ENCODE assay signal across 13 cellular contexts in the genomic region with DNA sequence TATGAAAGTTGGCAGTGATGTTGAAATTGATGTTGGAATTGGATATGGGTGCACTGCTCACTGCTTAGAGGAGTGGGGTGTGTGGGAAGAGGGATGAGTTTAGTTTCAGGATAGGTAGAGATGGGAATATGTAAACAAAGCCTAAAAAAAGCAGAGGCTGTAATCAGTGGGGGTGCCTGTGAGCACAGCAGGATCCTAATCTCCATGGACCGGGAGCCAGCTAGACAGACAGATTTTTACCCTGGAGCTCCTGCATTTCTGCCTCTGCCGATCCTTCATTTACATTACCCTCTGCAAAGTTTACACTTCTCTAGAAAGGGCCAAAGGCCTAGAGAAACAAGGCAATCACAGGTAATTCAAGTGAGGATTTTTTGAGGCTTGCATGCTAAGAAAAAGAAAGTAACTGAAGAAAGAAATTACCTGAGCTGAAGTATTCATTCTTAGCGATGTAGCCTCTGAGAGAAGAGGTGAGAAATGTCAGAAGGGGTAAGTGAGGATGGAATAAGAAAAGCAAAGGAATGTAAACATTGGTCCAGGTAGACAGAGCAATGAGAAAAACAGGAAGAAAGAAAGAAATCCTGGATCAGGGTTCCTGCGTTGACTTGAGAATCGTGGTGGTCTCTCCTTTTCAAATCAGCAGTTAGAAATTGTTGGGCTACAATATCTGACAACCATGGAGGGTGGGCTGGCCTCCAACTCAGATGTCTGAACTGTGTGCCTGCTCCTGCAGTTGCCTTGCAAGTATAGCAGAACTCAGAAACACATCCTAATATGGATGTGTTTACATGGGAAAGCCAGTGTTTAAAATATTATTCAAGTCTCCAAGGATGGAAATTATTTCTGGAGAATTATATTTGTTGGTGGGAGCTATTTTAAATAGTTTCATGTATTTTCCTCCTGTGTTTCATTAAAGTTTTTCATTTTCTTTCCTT.
DNase-seq lines count a peak whose midpoint lies in the region; ATAC-seq, FAIRE-seq and TF ChIP-seq lines count a peak whose summit lies in the region.
"Had no signal": no experiment of that assay in that cellular context is flagged by ENCODE, and none has a peak within 500 bp of the region (broad histone marks: within the 10 kb centered on the region; RNA-seq: fewer than 3 reads in every experiment).

No MANE protein-coding gene starts in this region.

- no peaks in the 10 kb centered on the region for H3K79me2 ChIP-seq in GM12878 (ENCODE audit: control insufficient read depth, insufficient read depth, low read length)

- H3K9ac ChIP-seq in GM12878 (ENCODE audit: control insufficient read depth, insufficient read depth, low read length): no peak overlapping the region

- intact Hi-C loops in GM12878 (cut with micrococcal nuclease; ENCODE audit: unreplicated experiment) (no loop called here), transverse colon (cut with DNase I; ENCODE audit: low total_unique reads) (loop anchor here (10.0 kb wide), 1 partner anchor 85 kb away; the partner anchor contains the start of gene CRTC3), Calu3 (cut with micrococcal nuclease; ENCODE audit: unreplicated experiment) (loop anchor here (10.0 kb wide), 1 partner anchor 285 kb away; no protein-coding TSS in a partner anchor)

- POLR2A ChIA-PET in GM12878 (lab: Charles Lee): no interaction called here

- no peaks in the 10 kb centered on the region for H4K20me1 ChIP-seq in GM12878 (ENCODE audit: control insufficient read depth, insufficient read depth)

- no peak for ATAC-seq in activated T-cell treated with anti-CD3 and anti-CD28 coated beads, Interleukin-2, amount 50 U/mL, for 72 hours (replicated peaks in 1 of 2)
- ATAC-seq in GM12878 (no peak), GM21786 (IDR thresholded peaks at IDR 0.05; ENCODE audit: unreplicated experiment) (no peak)
- ATAC-seq: natural killer cell had no signal

- H2AFZ ChIP-seq in GM12878 (ENCODE audit: control insufficient read depth, low read depth, low read length): no peak overlapping the region

- no peak overlapping the region for H3K4me3 Mint-ChIP-seq in activated T-cell treated with anti-CD3 and anti-CD28 coated beads, Interleukin-2, amount 50 U/mL, for 72 hours
- H3K4me3 Mint-ChIP-seq in mesothelial cell of epicardium: no peak overlapping the region
- no peak overlapping the region for H3K4me3 Mint-ChIP-seq in Calu3 (ENCODE audit: low read depth, unreplicated experiment)
- H3K4me3 Mint-ChIP-seq: activated naive CD4-positive, alpha-beta T cell treated with anti-CD3 and anti-CD28 coated beads for 36 hours; dendritic cell treated with granulocyte-macrophage colony-stimulating factor and Interleukin-4, amounts not matched to agents 40 ng/mL and 50 ng/mL, for 4 days; natural killer cell had no signal

- DNase-seq in activated T-cell treated with anti-CD3 and anti-CD28 coated beads, Interleukin-2, amount 50 U/mL, for 72 hours: no peak
- DNase-seq in activated T-cell treated with anti-CD3 and anti-CD28 coated beads for 4 hours (no peak), GM12878 (ENCODE audit: low read depth, low spot score) (no peak), mesothelial cell of epicardium (ENCODE audit: low spot score in 2 of 2, unreplicated experiment in 2 of 2) (no peak), transverse colon (no peak), Calu3 (no peak), NCI-H2107 treated with DMSO at 0.1 percent for 48 hours (lab: John Stamatoyannopoulos, UW; ENCODE audit: unreplicated experiment) (no peak)
- DNase-seq: activated naive CD4-positive, alpha-beta T cell treated with anti-CD3 and anti-CD28 coated beads for 36 hours; head of caudate nucleus; natural killer cell; stimulated activated CD4-positive, alpha-beta T cell treated with anti-CD3 and anti-CD28 coated beads, Interleukin-15, amount 100 ng/mL, for 24 hours had no signal

- CTCF ChIA-PET in GM12878 (lab: Yijun Ruan, JAX): interaction anchor here (1.1 kb wide), 1 partner anchor 37 kb away, joined by 3 read pairs; no protein-coding TSS in a partner anchor
- CTCF ChIA-PET in Calu3 (lab: Charles Lee): no interaction called here

- in situ Hi-C loops in GM12878 (cut with MboI): no loop called here
- in situ Hi-C loops in transverse colon (cut with MboI; ENCODE audit: low pct_ligation_motif_present in 1 of 4, low pct_unique_long_range_greater_than_20kb in 1 of 4, low sequenced_read_pairs in 3 of 4): loop anchor here in 2 of 4 donors (25.0 kb wide), 2 partner anchors 97 to 297 kb away; no protein-coding TSS in a partner anchor

- SMC1A ChIA-PET in GM12878 (lab: Charles Lee; ENCODE audit: uncharacterized antibody, unreplicated experiment): interaction anchor here (1.4 kb wide), 1 partner anchor 53 kb away, joined by 3 read pairs; no protein-coding TSS in a partner anchor

- H3K9me3 Mint-ChIP-seq in activated T-cell treated with anti-CD3 and anti-CD28 coated beads, Interleukin-2, amount 50 U/mL, for 72 hours: no peaks in the 10 kb centered on the region
- H3K9me3 Mint-ChIP-seq in mesothelial cell of epicardium (no peaks in the 10 kb centered on the region), Calu3 (ENCODE audit: low read depth, unreplicated experiment) (no peaks in the 10 kb centered on the region)
- H3K9me3 Mint-ChIP-seq: activated naive CD4-positive, alpha-beta T cell treated with anti-CD3 and anti-CD28 coated beads for 36 hours; dendritic cell treated with granulocyte-macrophage colony-stimulating factor and Interleukin-4, amounts not matched to agents 40 ng/mL and 50 ng/mL, for 4 days; natural killer cell had no signal

- H3K4me2 ChIP-seq in GM12878 (ENCODE audit: control insufficient read depth, insufficient read depth): no peak overlapping the region

- no peak for TF ChIP-seq CTCF in GM12878 (IDR thresholded peaks at IDR 0.05 in 2 of 3, conservative IDR thresholded peaks at IDR 0.05 in 1 of 3; ENCODE audit: control insufficient read depth in 2 of 3, extremely low read depth in 1 of 3, insufficient read depth in 1 of 3, low read depth in 3 of 3, low read length in 3 of 3)
- no peak for TF ChIP-seq CTCF in mesothelial cell of epicardium (IDR thresholded peaks at IDR 0.05; ENCODE audit: unreplicated experiment)
- TF ChIP-seq CTCF in transverse colon (IDR thresholded peaks at IDR 0.05): no peak
- no peak for TF ChIP-seq CTCF in Calu3 (IDR thresholded peaks at IDR 0.05; ENCODE audit: unreplicated experiment)

- H3K27me3 ChIP-seq in GM12878 (replicated peaks in 1 of 2; ENCODE audit: control insufficient read depth in 2 of 2, insufficient read depth in 2 of 2, low read length in 1 of 2) (no peaks in the 10 kb centered on the region), transverse colon (no peaks in the 10 kb centered on the region)

- no peak for FAIRE-seq in GM12878 (lab: Jason Lieb, UNC)

- TF ChIP-seq RAD21 in GM12878 (IDR thresholded peaks at IDR 0.05; ENCODE audit: insufficient read depth, low read depth, low read length): no peak

- RAD21 ChIA-PET in GM12878 (lab: Charles Lee; ENCODE audit: unreplicated experiment): no interaction called here

- peaks cover 9 to 15% of the 10 kb centered on the region in 2 donors for H3K36me3 Mint-ChIP-seq in activated T-cell treated with anti-CD3 and anti-CD28 coated beads, Interleukin-2, amount 50 U/mL, for 72 hours (ENCODE audit: insufficient read depth in 2 of 2)
- H3K36me3 Mint-ChIP-seq in mesothelial cell of epicardium (peaks cover 28% of the 10 kb centered on the region), Calu3 (ENCODE audit: insufficient read depth, unreplicated experiment) (no peaks in the 10 kb centered on the region)

- H3K27me3 Mint-ChIP-seq in activated T-cell treated with anti-CD3 and anti-CD28 coated beads, Interleukin-2, amount 50 U/mL, for 72 hours (ENCODE audit: low read depth): no peaks in the 10 kb centered on the region
- no peaks in the 10 kb centered on the region for H3K27me3 Mint-ChIP-seq in mesothelial cell of epicardium (ENCODE audit: low read depth)
- no peaks in the 10 kb centered on the region for H3K27me3 Mint-ChIP-seq in Calu3 (ENCODE audit: unreplicated experiment)
- H3K27me3 Mint-ChIP-seq: dendritic cell treated with granulocyte-macrophage colony-stimulating factor and Interleukin-4, amounts not matched to agents 40 ng/mL and 50 ng/mL, for 4 days had no signal

- BruUV-seq in GM12878 (replicated peaks; lab: Mats Ljungman, UMichigan) (TSS peak; percentile 18), Calu3 (replicated peaks; lab: Mats Ljungman, UMichigan) (no TSS peak)

- H3K4me1 ChIP-seq in GM12878 (ENCODE audit: control insufficient read depth, insufficient read depth, low read length) (no peaks in the 10 kb centered on the region), transverse colon (peaks cover 0 to 22% (median 13%) of the 10 kb centered on the region in 4 donors)

- H3K4me1 Mint-ChIP-seq in activated T-cell treated with anti-CD3 and anti-CD28 coated beads, Interleukin-2, amount 50 U/mL, for 72 hours (ENCODE audit: low read depth): peaks cover 14% of the 10 kb centered on the region
- H3K4me1 Mint-ChIP-seq in mesothelial cell of epicardium (peaks cover 20% of the 10 kb centered on the region), Calu3 (ENCODE audit: low read depth, unreplicated experiment) (peaks cover 10% of the 10 kb centered on the region)

- H3K27ac ChIP-seq in GM12878 (ENCODE audit: control insufficient read depth, insufficient read depth) (no peak overlapping the region), transverse colon (peak overlapping the region; percentile 51 to 73 (median 70))

- TF ChIP-seq EP300 in GM12878 (IDR thresholded peaks at IDR 0.05; ENCODE audit: borderline replicate concordance in 1 of 2, control insufficient read depth in 1 of 2, low read depth in 2 of 2, low read length in 2 of 2) (no peak), transverse colon (IDR thresholded peaks at IDR 0.05; ENCODE audit: low read depth) (no peak)

- 98% methylated on average over 5 of the region's 5 CpGs for WGBS in GM12878 (ENCODE audit: insufficient coverage, insufficient replicate concordance, low lambda C conversion rate, missing lambda C conversion rate)
- 38 to 39% methylated on average over 4 to 5 of the region's 5 CpGs for WGBS in transverse colon (ENCODE audit: low coverage in 1 of 2), 2 donors

- no peak overlapping the region for H3K4me3 ChIP-seq in GM12878
- no peak overlapping the region for H3K4me3 ChIP-seq in transverse colon

- H3K36me3 ChIP-seq in GM12878 (ENCODE audit: control insufficient read depth in 2 of 2, insufficient read depth in 2 of 2, low read length in 1 of 2): peaks cover 3 to 14% of the 10 kb centered on the region in 2 experiments; a peak in 3 of 4 replicates
- no peaks in the 10 kb centered on the region for H3K36me3 ChIP-seq in transverse colon

- TF ChIP-seq POLR2A in GM12878 (IDR thresholded peaks at IDR 0.05; ENCODE audit: low read depth, low read length) (no peak), transverse colon (IDR thresholded peaks at IDR 0.05) (no peak)

- no peaks in the 10 kb centered on the region for H3K9me3 ChIP-seq in GM12878 (replicated peaks; ENCODE audit: control insufficient read depth, insufficient read depth, low read length)
- no peaks in the 10 kb centered on the region for H3K9me3 ChIP-seq in transverse colon

- H3K27ac Mint-ChIP-seq in activated T-cell treated with anti-CD3 and anti-CD28 coated beads, Interleukin-2, amount 50 U/mL, for 72 hours: peak overlapping the region; percentile 13
- H3K27ac Mint-ChIP-seq in mesothelial cell of epicardium (peak overlapping the region; percentile 78), Calu3 (ENCODE audit: unreplicated experiment) (no peak overlapping the region)
- H3K27ac Mint-ChIP-seq: activated naive CD4-positive, alpha-beta T cell treated with anti-CD3 and anti-CD28 coated beads for 36 hours; dendritic cell treated with granulocyte-macrophage colony-stimulating factor and Interleukin-4, amounts not matched to agents 40 ng/mL and 50 ng/mL, for 4 days had no signal
